ENCODE assay signal across 14 cellular contexts in genomic region chr1:228144213-228145049, GRCh38. TPM values are rescaled to one million over a fixed set of nuclear protein-coding genes. Genes with fewer than 3 reads are reported as not detected.
DNase-seq lines count a peak whose midpoint lies in the region; TF ChIP-seq lines count a peak whose summit lies in the region.
"Had no signal": no experiment of that assay in that cellular context is flagged by ENCODE, and none has a peak within 500 bp of the region (broad histone marks: within the 10 kb centered on the region; RNA-seq: fewer than 3 reads in every experiment).

No MANE protein-coding gene starts in this region.

- intact Hi-C loops in stomach (cut with DNase I; ENCODE audit: low total_unique reads): loop anchor here (10.0 kb wide), 1 partner anchor 50 kb away; no protein-coding TSS in a partner anchor

- peak overlapping the region; percentile 48 for H3K27ac Mint-ChIP-seq in endothelial cell (ENCODE audit: unreplicated experiment)

- no peaks in the 10 kb centered on the region for H3K9me3 ChIP-seq in stomach
- H3K9me3 ChIP-seq: ovary had no signal

- H3K36me3 ChIP-seq in stomach: peaks cover 29 to 47% (median 44%) of the 10 kb centered on the region in 4 donors
- H3K36me3 ChIP-seq: ovary had no signal

- TF ChIP-seq CTCF in endothelial cell (IDR thresholded peaks at IDR 0.05; ENCODE audit: unreplicated experiment): no peak
- TF ChIP-seq CTCF in stomach (IDR thresholded peaks at IDR 0.05): no peak

- TF ChIP-seq EP300 in stomach (IDR thresholded peaks at IDR 0.05): no peak

- no peak overlapping the region for H3K4me3 ChIP-seq in stomach
- H3K4me3 ChIP-seq: ovary had no signal

- 73 to 84% (median 78%) methylated on average over 9 to 16 of the region's 16 CpGs for WGBS in stomach, 5 donors

- peaks cover 51 to 87% (median 68%) of the 10 kb centered on the region in 4 donors for H3K4me1 ChIP-seq in stomach

- H3K27me3 Mint-ChIP-seq in endothelial cell (ENCODE audit: unreplicated experiment): peaks cover 11% of the 10 kb centered on the region

- H3K9me3 Mint-ChIP-seq in endothelial cell (ENCODE audit: unreplicated experiment): no peaks in the 10 kb centered on the region
- H3K9me3 Mint-ChIP-seq: H9 had no signal

- no peaks in the 10 kb centered on the region for H3K27me3 ChIP-seq in stomach
- H3K27me3 ChIP-seq: ovary had no signal

- DNase-seq in activated effector memory CD4-positive, alpha-beta T cell treated with anti-CD3 and anti-CD28 coated beads, Interleukin-2, amount 50 U/mL, for 16 hours: peak; percentile 61
- DNase-seq in activated effector memory CD4-positive, alpha-beta T cell treated with Interleukin-2 at 50 U/mL for 16 hours: no peak
- DNase-seq in NAMALWA (ENCODE audit: low spot score) (peak; percentile 31), endothelial cell (ENCODE audit: low spot score) (no peak), stomach (peak; percentile 24), SKM-1 treated with dmso at 0.1 percent for 144 hours (lab: John Stamatoyannopoulos, UW; ENCODE audit: unreplicated experiment) (no peak), NCI-H1105 (lab: John Stamatoyannopoulos, UW) (no peak), HCEC 1CT (no peak)
- DNase-seq: amniotic stem cell; H9; NCI-H1417 treated with DMSO at 0.1 percent for 48 hours; NCI-H446; stimulated activated CD4-positive, alpha-beta T cell treated with anti-CD3 and anti-CD28 coated beads, Interleukin-15, amount 100 ng/mL, for 24 hours had no signal

- H3K4me3 Mint-ChIP-seq in endothelial cell (ENCODE audit: unreplicated experiment): peak overlapping the region; percentile 60

- no peak overlapping the region for H3K27ac ChIP-seq in stomach
- H3K27ac ChIP-seq: ovary had no signal

- TF ChIP-seq POLR2A in stomach (IDR thresholded peaks at IDR 0.05): no peak

- H3K4me1 Mint-ChIP-seq in endothelial cell (ENCODE audit: unreplicated experiment): peaks cover 25% of the 10 kb centered on the region

- peaks cover 8% of the 10 kb centered on the region for H3K36me3 Mint-ChIP-seq in endothelial cell (ENCODE audit: low read depth, unreplicated experiment)

RNA-seq across cellular contexts. Expression of gene GUK1, which starts 4.4 kb away (rescaled TPM):
- 280 TPM for total RNA-seq in endothelial cell (ENCODE audit: unreplicated experiment)
- 100 to 1,000 TPM; 179 to 326 (median 230) TPM for total RNA-seq in stomach
- 100 to 1,000 TPM; 457 to 613 (median 592) TPM for polyA plus RNA-seq in stomach

RNA-seq across cellular contexts. Expression of gene GJC2, which starts 5.3 kb away (rescaled TPM):
- total RNA-seq in endothelial cell (ENCODE audit: unreplicated experiment) (13.0 TPM), stomach (10 to 100 TPM in 1 of 5 donors, 1 to 10 TPM in 2, not detected in 2; 1.3 to 26.6 (median 1.7) TPM)
- 1 to 10 TPM in 1 of 3 donors, under 1 TPM in 2; 0.46 to 1.8 (median 0.87) TPM for polyA plus RNA-seq in stomach

RNA-seq across cellular contexts. Expression of gene IBA57, which starts 21.2 kb away (rescaled TPM):
- total RNA-seq in endothelial cell (ENCODE audit: unreplicated experiment): 11.5 TPM
- 1 to 10 TPM; 1.2 to 6.1 (median 5.0) TPM for total RNA-seq in stomach
- polyA plus RNA-seq in stomach: 1 to 10 TPM; 1.4 to 5.3 (median 3.7) TPM

RNA-seq across cellular contexts. Expression of gene MRPL55, which starts 35.3 kb away (rescaled TPM):
- total RNA-seq in endothelial cell (ENCODE audit: unreplicated experiment) (47.5 TPM), stomach (100 to 1,000 TPM in 1 of 5 donors, 10 to 100 TPM in 4; 18.7 to 101 (median 77.4) TPM)
- polyA plus RNA-seq in stomach: 100 to 1,000 TPM; 136 to 158 (median 156) TPM

RNA-seq across cellular contexts. Expression of gene C1orf35, which starts 41.3 kb away (rescaled TPM):
- 23.2 TPM for total RNA-seq in endothelial cell (ENCODE audit: unreplicated experiment)
- 10 to 100 TPM in 2 of 5 donors, 1 to 10 TPM in 2, under 1 TPM in 1; 0.58 to 94.7 (median 5.0) TPM for total RNA-seq in stomach
- polyA plus RNA-seq in stomach: 10 to 100 TPM; 12.8 to 30.5 (median 20.0) TPM

Comparison
In these comparisons a context has a peak if more than half of its experiments do, and no peak if none do; other contexts are left out.
1. DNase-seq: peak in activated effector memory CD4-positive, alpha-beta T cell treated with anti-CD3 and anti-CD28 coated beads, Interleukin-2, amount 50 U/mL, for 16 hours (single experiment), NAMALWA (single experiment) and stomach (single experiment); none in activated effector memory CD4-positive, alpha-beta T cell treated with Interleukin-2 at 50 U/mL for 16 hours (single experiment), endothelial cell (single experiment), SKM-1 treated with dmso at 0.1 percent for 144 hours (single experiment), NCI-H1105 (single experiment) and HCEC 1CT (single experiment).